13 cellular contexts compared by ENCODE assay signal in genomic region chr5:134458676-134459403, GRCh38. TPM values are rescaled to one million over a fixed set of nuclear protein-coding genes. Genes with fewer than 3 reads are reported as not detected.
DNase-seq lines count a peak whose midpoint lies in the region; ATAC-seq, FAIRE-seq and TF ChIP-seq lines count a peak whose summit lies in the region.
"Had no signal": no experiment of that assay in that cellular context is flagged by ENCODE, and none has a peak within 500 bp of the region (broad histone marks: within the 10 kb centered on the region; RNA-seq: fewer than 3 reads in every experiment).

No MANE protein-coding gene starts in this region.

- H3K4me2 ChIP-seq in HepG2 (ENCODE audit: low read depth, low read length) = no peak overlapping the region

- no peaks in the 10 kb centered on the region for H4K20me1 ChIP-seq in HepG2 (ENCODE audit: insufficient read depth, low read length)

- no peak for FAIRE-seq in HepG2 (lab: Jason Lieb, UNC)

- H3K4me3 ChIP-seq in HepG2 (replicated peaks in 1 of 3; ENCODE audit: insufficient read depth in 1 of 3, low read depth in 2 of 3, low read length in 3 of 3) (no peak overlapping the region), right lobe of liver (no peak overlapping the region), lower lobe of right lung (no peak overlapping the region), aorta (ENCODE audit: low read length in 2 of 2) (no peak overlapping the region)
- H3K4me3 ChIP-seq: ascending aorta had no signal

- TF ChIP-seq CTCF in HepG2 (CRISPR knock-in tag; IDR thresholded peaks at IDR 0.05) (no peak), right lobe of liver (IDR thresholded peaks at IDR 0.05) (no peak), chondrocyte (IDR thresholded peaks at IDR 0.05) (no peak), lower lobe of right lung (IDR thresholded peaks at IDR 0.05) (no peak), HFFc6 (IDR thresholded peaks at IDR 0.05) (no peak)

- H3K36me3 ChIP-seq in HepG2 (replicated peaks in 1 of 2; ENCODE audit: control insufficient read depth in 1 of 2, insufficient read depth in 2 of 2, low read length in 2 of 2) (no peaks in the 10 kb centered on the region), right lobe of liver (no peaks in the 10 kb centered on the region), lower lobe of right lung (no peaks in the 10 kb centered on the region), aorta (ENCODE audit: control insufficient read depth in 1 of 2, insufficient read depth in 2 of 2, low read length in 1 of 2) (no peaks in the 10 kb centered on the region)
- H3K36me3 ChIP-seq: ascending aorta had no signal

- no peaks in the 10 kb centered on the region for H3K36me3 Mint-ChIP-seq in chondrocyte (ENCODE audit: low read depth)
- no peaks in the 10 kb centered on the region for H3K36me3 Mint-ChIP-seq in HFFc6 (ENCODE audit: low read depth)

- TF ChIP-seq EP300 in HepG2 (IDR thresholded peaks at IDR 0.05; ENCODE audit: low read depth in 2 of 2, low read length in 2 of 2) (no peak), HepG2 (CRISPR knock-in tag; IDR thresholded peaks at IDR 0.05; ENCODE audit: borderline replicate concordance) (no peak)

- CTCF ChIA-PET in HepG2 (lab: Yijun Ruan, JAX; ENCODE audit: low intra/inter-chr PET ratio, low total read pairs) = no interaction called here

- H3K4me1 ChIP-seq in HepG2 (ENCODE audit: insufficient read depth, low read length) (peaks cover 17% of the 10 kb centered on the region; the same call in 1 of the 2 replicates), right lobe of liver (no peaks in the 10 kb centered on the region), lower lobe of right lung (peaks cover 4% of the 10 kb centered on the region), aorta (ENCODE audit: control insufficient read depth in 1 of 2, insufficient read depth in 2 of 2, low read length in 2 of 2) (no peaks in the 10 kb centered on the region)

- WGBS in HepG2 (ENCODE audit: low lambda C conversion rate) = 24% methylated on average over 4 of the region's 10 CpGs
- WGBS in right lobe of liver (ENCODE audit: insufficient coverage, low coverage, low lambda C conversion rate, missing lambda C conversion rate) = 80% methylated on average over 2 of the region's 10 CpGs
- WGBS in aorta, 2 donors = 94 to 98% methylated on average over 10 of the region's 10 CpGs

- TF ChIP-seq POLR2A in HepG2 (IDR thresholded peaks at IDR 0.05; ENCODE audit: insufficient read depth in 1 of 2, low read depth in 2 of 2, low read length in 2 of 2) = no peak
- no peak for TF ChIP-seq POLR2A in right lobe of liver (IDR thresholded peaks at IDR 0.05)

- H3K27me3 Mint-ChIP-seq in chondrocyte (ENCODE audit: low read depth) = no peaks in the 10 kb centered on the region
- peaks cover 13% of the 10 kb centered on the region for H3K27me3 Mint-ChIP-seq in HFFc6 (ENCODE audit: insufficient read depth)

- DNase-seq in HepG2 (ENCODE audit: low spot score) = no peak
- DNase-seq in right lobe of liver = no peak
- peak; percentile 54 for DNase-seq in chondrocyte (ENCODE audit: low spot score)
- peak; percentile 27 for DNase-seq in lower lobe of right lung
- DNase-seq in aorta = peak; percentile 29 to 64
- no peak for DNase-seq in HFFc6
- no peak for DNase-seq in Kasumi-1 (lab: John Stamatoyannopoulos, UW)
- DNase-seq: activated CD8-positive, alpha-beta T cell treated with anti-CD3 and anti-CD28 coated beads, Interleukin-2, amount 10 ng/mL, durations not matched to agents 7 days and 5 days; activated effector memory CD4-positive, alpha-beta T cell treated with Interleukin-2 at 50 U/mL for 16 hours; DND-41; NCI-H2081 had no signal

- H3K9me3 Mint-ChIP-seq in chondrocyte (ENCODE audit: low read depth) = no peaks in the 10 kb centered on the region
- no peaks in the 10 kb centered on the region for H3K9me3 Mint-ChIP-seq in HFFc6

- H3K27ac Mint-ChIP-seq in chondrocyte (ENCODE audit: unreplicated experiment) (no peak overlapping the region), HFFc6 (no peak overlapping the region)
- H3K27ac Mint-ChIP-seq: activated CD8-positive, alpha-beta T cell treated with anti-CD3 and anti-CD28 coated beads, Interleukin-2, amount 10 ng/mL, durations not matched to agents 7 days and 5 days had no signal

- peaks cover 25% of the 10 kb centered on the region for H3K4me1 Mint-ChIP-seq in chondrocyte (ENCODE audit: low read depth)
- H3K4me1 Mint-ChIP-seq in HFFc6 (ENCODE audit: low read depth) = peaks cover 22% of the 10 kb centered on the region

- TF ChIP-seq RAD21 in HepG2 (CRISPR knock-in tag; IDR thresholded peaks at IDR 0.05) = no peak

- intact Hi-C loops in HepG2 (cut with micrococcal nuclease; ENCODE audit: unreplicated experiment) = no loop called here
- intact Hi-C loops in right lobe of liver (cut with DNase I) = no loop called here
- intact Hi-C loops in lower lobe of right lung (cut with DNase I) = no loop called here
- intact Hi-C loops in aorta (cut with DNase I) = no loop called here

- POLR2A ChIA-PET in HepG2 (lab: Yijun Ruan, JAX) = interaction anchor here (0.6 to 3.2 kb wide), 5 partner anchors 7 to 78 kb away, joined by 3 to 9 read pairs (median 3); no protein-coding TSS in a partner anchor

- no peaks in the 10 kb centered on the region for H3K79me2 ChIP-seq in HepG2 (ENCODE audit: insufficient read depth, low read length)

- H2AFZ ChIP-seq in HepG2 (ENCODE audit: low read length) = no peak overlapping the region

- in situ Hi-C loops in HepG2 (cut with HindIII; ENCODE audit: extremely low pct_ligation_motif_present, low pct_unique_long_range_greater_than_20kb) = no loop called here

- H3K4me3 Mint-ChIP-seq in chondrocyte (ENCODE audit: unreplicated experiment) (no peak overlapping the region), HFFc6 (no peak overlapping the region)
- H3K4me3 Mint-ChIP-seq: activated CD8-positive, alpha-beta T cell treated with anti-CD3 and anti-CD28 coated beads, Interleukin-2, amount 10 ng/mL, durations not matched to agents 7 days and 5 days had no signal

- H3K27me3 ChIP-seq in HepG2 (ENCODE audit: control insufficient read depth in 1 of 2, insufficient read depth in 2 of 2, low read length in 2 of 2) (peaks cover 0 to 14% of the 10 kb centered on the region in 2 experiments; a peak in 3 of 5 replicates), right lobe of liver (no peaks in the 10 kb centered on the region), lower lobe of right lung (ENCODE audit: low read depth) (no peaks in the 10 kb centered on the region), aorta (ENCODE audit: control insufficient read depth in 1 of 2, insufficient read depth in 2 of 2, low read length in 1 of 2) (no peaks in the 10 kb centered on the region)
- H3K27me3 ChIP-seq: ascending aorta had no signal

- no peak overlapping the region for H3K9ac ChIP-seq in HepG2 (ENCODE audit: insufficient read depth, low read depth, low read length)

- H3K27ac ChIP-seq in HepG2 (ENCODE audit: extremely low read length, insufficient read depth, low read length) (no peak overlapping the region), right lobe of liver (no peak overlapping the region), lower lobe of right lung (no peak overlapping the region), aorta (ENCODE audit: low read depth in 1 of 2, low read length in 2 of 2) (no peak overlapping the region)

- ATAC-seq in HepG2 = peak; percentile 19; the same call in 1 of the 3 replicates
- no peak for ATAC-seq in right lobe of liver
- no peak for ATAC-seq in lower lobe of right lung
- ATAC-seq in aorta (ENCODE audit: low FRiP score) = no peak
- no peak for ATAC-seq in GM19452 (IDR thresholded peaks at IDR 0.05; ENCODE audit: unreplicated experiment)
- ATAC-seq: activated CD8-positive, alpha-beta T cell treated with anti-CD3 and anti-CD28 coated beads, Interleukin-2, amount 10 ng/mL, durations not matched to agents 7 days and 5 days had no signal

- no TSS peak for BruUV-seq in HepG2 (replicated peaks; lab: Mats Ljungman, UMichigan)

- no peaks in the 10 kb centered on the region for H3K9me3 ChIP-seq in HepG2 (ENCODE audit: low read length)
- no peaks in the 10 kb centered on the region for H3K9me3 ChIP-seq in right lobe of liver
- no peaks in the 10 kb centered on the region for H3K9me3 ChIP-seq in lower lobe of right lung
- no peaks in the 10 kb centered on the region for H3K9me3 ChIP-seq in aorta (ENCODE audit: control insufficient read depth, low read length)
- H3K9me3 ChIP-seq: ascending aorta had no signal

TF ChIP-seq in HepG2, 621 proteins besides CTCF, POLR2A, EP300 and RAD21 (continues in another document):
- TF ChIP-seq YEATS4 (CRISPR knock-in tag; IDR thresholded peaks at IDR 0.05; ENCODE audit: borderline replicate concordance) = no peak

RNA-seq across cellular contexts. Expression of gene CDKN2AIPNL, which starts 47.2 kb away (rescaled TPM):
- 46.5 and 51.2 TPM in 2 replicates for total RNA-seq in HepG2 (2016; rRNA removed; fragmentation: Illumina TruSeq; extraction: Trizol)
- total RNA-seq in HepG2 (2016; cell fraction: cytosol; rRNA removed; fragmentation: Illumina TruSeq; extraction: Trizol; ENCODE audit: low read depth) = 43.9 and 45.2 TPM in 2 replicates
- 51.0 and 57.6 TPM in 2 replicates for total RNA-seq in HepG2 (2016; cell fraction: insoluble cytoplasmic fraction; rRNA removed; fragmentation: Illumina TruSeq; extraction: Trizol)
- 82.5 and 85.3 TPM in 2 replicates for total RNA-seq in HepG2 (2016; cell fraction: membrane; rRNA removed; fragmentation: Illumina TruSeq; extraction: Trizol)
- 16.1 and 18.5 TPM in 2 replicates for total RNA-seq in HepG2 (2016; cell fraction: nucleus; rRNA removed; fragmentation: Illumina TruSeq; extraction: Trizol)
- 13.5 and 17.4 TPM in 2 replicates for polyA plus RNA-seq in HepG2 (2011; rRNA removed)
- polyA plus RNA-seq in HepG2 (2011; cell fraction: cytosol; rRNA removed) = 15.3 and 17.9 TPM in 2 replicates
- 3.4 and 4.0 TPM in 2 replicates for polyA plus RNA-seq in HepG2 (2011; cell fraction: nucleus; rRNA removed)
- 16.4 and 22.9 TPM in 2 replicates for polyA plus RNA-seq in HepG2 (2012)
- 45.6 and 53.1 TPM in 2 replicates for polyA plus RNA-seq in HepG2 (2016; cell fraction: cytosol; fragmentation: Illumina TruSeq; extraction: Trizol; ENCODE audit: low read depth)
- 52.5 and 57.0 TPM in 2 replicates for polyA plus RNA-seq in HepG2 (2016; cell fraction: insoluble cytoplasmic fraction; fragmentation: Illumina TruSeq; extraction: Trizol; ENCODE audit: low read depth)
- 72.1 and 73.9 TPM in 2 replicates for polyA plus RNA-seq in HepG2 (2016; cell fraction: membrane; fragmentation: Illumina TruSeq; extraction: Trizol; ENCODE audit: low read depth)
- polyA plus RNA-seq in HepG2 (2016; cell fraction: nucleus; fragmentation: Illumina TruSeq; extraction: Trizol; ENCODE audit: insufficient read depth, low read depth) = 25.5 and 28.1 TPM in 2 replicates
- 7.8 TPM in 2 replicates for polyA minus RNA-seq in HepG2 (2011; rRNA and poly(A)+ RNA removed; ENCODE audit: low replicate concordance)
- 5.6 and 10.3 TPM in 2 replicates for polyA minus RNA-seq in HepG2 (2011; cell fraction: cytosol; rRNA and poly(A)+ RNA removed)
- 5.3 and 6.8 TPM in 2 replicates for polyA minus RNA-seq in HepG2 (2011; cell fraction: nucleus; rRNA and poly(A)+ RNA removed)
- 10 to 100 TPM in 2 of 6 experiments, 1 to 10 TPM in 4; 5.1 to 10.8 (median 7.8) TPM for total RNA-seq in right lobe of liver
- 14.8 to 18.9 TPM (median 15.2 TPM) in 3 replicates for total RNA-seq in chondrocyte
- 14.5 TPM for total RNA-seq in lower lobe of right lung
- total RNA-seq in aorta = 10 to 100 TPM; 11.0 to 12.0 TPM
- polyA plus RNA-seq in aorta = 10 to 100 TPM; 21.8 to 35.9 TPM
- total RNA-seq in HFFc6 (2021; fragmentation: NEBNext Ultra II Directional; extraction: Animal tissue kit (Norgen Biotek cat#: 25700)) = 10 to 100 TPM; 23.3 to 30.2 (median 28.4) TPM

Comparison
In these comparisons a context has a peak if more than half of its experiments do, and no peak if none do; other contexts are left out.
1. DNase-seq: peak in chondrocyte (single experiment), lower lobe of right lung (single experiment) and aorta (2 of 2); none in HepG2 (single experiment), right lobe of liver (0 of 3), HFFc6 (single experiment) and Kasumi-1 (0 of 2).